Comparison of ENCODE assay signal across 1 cellular context in genomic region chr12:12265571-12266388, GRCh38.
A peak's percentile ranks its signal among the peaks of the same experiment; 100 is the strongest.
TF ChIP-seq lines count a peak whose summit lies in the region.

No MANE protein-coding gene starts in this region.

TF ChIP-seq in HEK293, 187 proteins besides CTCF, POLR2A, EP300 and RAD21 (continued from another document):
- TF ChIP-seq ZNF513 (tag by site-specific recombination; IDR thresholded peaks at IDR 0.05) = no peak
- TF ChIP-seq ZNF600 (tag by site-specific recombination; IDR thresholded peaks at IDR 0.05) = peak; percentile 85
- 0 out of 2 replicates have a peak, but pooled peaks have one; percentile 20 for TF ChIP-seq BCL11B (tag by site-specific recombination; IDR thresholded peaks at IDR 0.05; ENCODE audit: low read depth)
- TF ChIP-seq ZNF670 (tag by site-specific recombination; IDR thresholded peaks at IDR 0.05; ENCODE audit: low read depth) = no peak
- no peak for TF ChIP-seq ZNF792 (tag by site-specific recombination; IDR thresholded peaks at IDR 0.05)
- TF ChIP-seq EGR2 (tag by site-specific recombination; IDR thresholded peaks at IDR 0.05; ENCODE audit: low read depth) = no peak
- TF ChIP-seq ZNF560 (tag by site-specific recombination; IDR thresholded peaks at IDR 0.05; ENCODE audit: borderline replicate concordance) = no peak
- no peak for TF ChIP-seq ATF2 (tag by site-specific recombination; IDR thresholded peaks at IDR 0.05; ENCODE audit: low read depth)
- no peak for TF ChIP-seq SETDB1 (IDR thresholded peaks at IDR 0.05; ENCODE audit: insufficient read length, low read length)
- TF ChIP-seq ZNF777 (tag by site-specific recombination; IDR thresholded peaks at IDR 0.05; ENCODE audit: borderline replicate concordance) = no peak
- no peak for TF ChIP-seq ZSCAN5A (tag by site-specific recombination; IDR thresholded peaks at IDR 0.05)
- TF ChIP-seq KLF16 (tag by site-specific recombination; IDR thresholded peaks at IDR 0.05) = no peak
- no peak for TF ChIP-seq ZBTB6 (tag by site-specific recombination; IDR thresholded peaks at IDR 0.05)
- TF ChIP-seq ZNF658 (tag by site-specific recombination; IDR thresholded peaks at IDR 0.05) = no peak
- TF ChIP-seq ZNF2 (tag by site-specific recombination; IDR thresholded peaks at IDR 0.05) = no peak
- TF ChIP-seq ZNF544 (tag by site-specific recombination; IDR thresholded peaks at IDR 0.05) = no peak
- TF ChIP-seq ZNF488 (tag by site-specific recombination; IDR thresholded peaks at IDR 0.05) = no peak
- TF ChIP-seq ZNF692 (tag by site-specific recombination; IDR thresholded peaks at IDR 0.05) = no peak
- TF ChIP-seq ZSCAN18 (tag by site-specific recombination; IDR thresholded peaks at IDR 0.05) = no peak
- no peak for TF ChIP-seq PBX3 (CRISPR knock-in tag; IDR thresholded peaks at IDR 0.05)
- no peak for TF ChIP-seq INSM2 (tag by site-specific recombination; IDR thresholded peaks at IDR 0.05)
- no peak for TF ChIP-seq ZNF654 (tag by site-specific recombination; IDR thresholded peaks at IDR 0.05; ENCODE audit: low read depth)
- TF ChIP-seq ZNF664 (tag by site-specific recombination; IDR thresholded peaks at IDR 0.05) = no peak
- peak; percentile 7; the same call in 1 of the 2 replicates for TF ChIP-seq IKZF3 (tag by site-specific recombination; IDR thresholded peaks at IDR 0.05)
- no peak for TF ChIP-seq ZNF121 (tag by site-specific recombination; IDR thresholded peaks at IDR 0.05)
- TF ChIP-seq ZNF48 (tag by site-specific recombination; IDR thresholded peaks at IDR 0.05) = no peak
- no peak for TF ChIP-seq ZNF791 (tag by site-specific recombination; IDR thresholded peaks at IDR 0.05)
- no peak for TF ChIP-seq ZXDB (tag by site-specific recombination; IDR thresholded peaks at IDR 0.05)
- no peak for TF ChIP-seq ZIC2 (tag by site-specific recombination; IDR thresholded peaks at IDR 0.05)
- no peak for TF ChIP-seq ZNF529 (tag by site-specific recombination; IDR thresholded peaks at IDR 0.05; ENCODE audit: insufficient replicate concordance)
- no peak for TF ChIP-seq KLF10 (tag by site-specific recombination; IDR thresholded peaks at IDR 0.05)
- peak; percentile 13; the same call in 1 of the 2 replicates for TF ChIP-seq PRDM1 (tag by site-specific recombination; IDR thresholded peaks at IDR 0.05)
- TF ChIP-seq ZNF416 (tag by site-specific recombination; IDR thresholded peaks at IDR 0.05) = no peak
- no peak for TF ChIP-seq ZNF621 (tag by site-specific recombination; IDR thresholded peaks at IDR 0.05)
- no peak for TF ChIP-seq ZNF558 (tag by site-specific recombination; IDR thresholded peaks at IDR 0.05)
- peak; percentile 59; the same call in 1 of the 2 replicates for TF ChIP-seq ZNF660 (tag by site-specific recombination; IDR thresholded peaks at IDR 0.05)
- no peak for TF ChIP-seq OVOL3 (tag by site-specific recombination; IDR thresholded peaks at IDR 0.05)
- no peak for TF ChIP-seq ZNF324 (tag by site-specific recombination; IDR thresholded peaks at IDR 0.05)
- no peak for TF ChIP-seq ZNF785 (tag by site-specific recombination; IDR thresholded peaks at IDR 0.05)
TF ChIP-seq in HEK293: peak in this region for 10.
